8 cellular contexts compared by ENCODE assay signal in the genomic region with DNA sequence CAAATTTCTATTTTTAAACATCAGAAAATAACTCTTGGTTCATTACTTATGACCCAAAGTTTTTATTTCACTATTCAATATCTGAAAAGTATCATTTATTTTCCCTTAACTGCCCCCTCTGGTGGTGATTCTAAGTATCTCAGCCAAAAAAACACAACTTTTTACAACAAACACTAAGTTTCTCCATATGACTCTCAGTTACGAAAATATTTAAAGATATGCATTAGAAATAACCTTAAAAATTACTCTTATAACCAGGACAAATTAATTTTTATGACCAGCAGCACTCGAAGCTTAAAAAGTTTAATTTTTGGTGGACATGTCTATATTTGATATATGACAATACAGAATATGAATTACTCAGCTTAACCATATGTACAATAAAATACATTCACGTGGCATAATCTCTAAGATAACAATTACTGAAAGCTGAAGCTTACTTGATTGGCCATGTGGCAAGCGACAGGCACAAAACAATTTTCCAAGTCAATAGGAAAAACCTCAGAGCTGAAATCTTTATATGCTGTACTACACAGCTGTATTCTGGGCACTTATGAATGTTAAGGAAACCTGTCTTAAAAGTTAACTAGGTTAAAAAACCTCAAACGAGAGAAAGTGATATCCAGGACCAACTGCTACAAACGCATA. TPM values are rescaled to one million over a fixed set of nuclear protein-coding genes. Genes with fewer than 3 reads are reported as not detected.
A peak's percentile ranks its signal among the peaks of the same experiment; 100 is the strongest.
DNase-seq lines count a peak whose midpoint lies in the region; ATAC-seq and TF ChIP-seq lines count a peak whose summit lies in the region.

No MANE protein-coding gene starts in this region.

- TF ChIP-seq CTCF in thyroid gland (IDR thresholded peaks at IDR 0.05): peak; percentile 34 to 72 (median 63)

- intact Hi-C loops in thyroid gland (cut with DNase I): no loop called here

- peaks cover 80% of the 10 kb centered on the region for H3K36me3 ChIP-seq in MG63
- peaks cover 38 to 40% of the 10 kb centered on the region in 2 donors for H3K36me3 ChIP-seq in thyroid gland

- H3K4me1 ChIP-seq in thyroid gland: peaks cover 15 to 36% of the 10 kb centered on the region in 2 donors

- DNase-seq in DMS 273 (lab: John Stamatoyannopoulos, UW; ENCODE audit: unreplicated experiment): peak; percentile 63
- no peak for DNase-seq in DMS 273 treated with DMSO at 0.1 percent for 48 hours (lab: John Stamatoyannopoulos, UW)
- no peak for DNase-seq in MG63
- DNase-seq in astrocyte of the hippocampus (ENCODE audit: low read depth, low spot score): peak; percentile 49
- peak; percentile 62 for DNase-seq in left kidney (ENCODE audit: low read depth, low spot score)
- DNase-seq in thyroid gland: no peak
- DNase-seq in AG20443 (ENCODE audit: low spot score): no peak

- WGBS in thyroid gland, 2 donors: 1% methylated on average over 6 of the region's 6 CpGs

- peak overlapping the region; percentile 99 for H3K4me3 ChIP-seq in MG63
- H3K4me3 ChIP-seq in thyroid gland (replicated peaks in 1 of 3): peak overlapping the region; percentile 61 to 96 (median 86)

- H3K9me3 ChIP-seq in MG63: no peaks in the 10 kb centered on the region
- no peaks in the 10 kb centered on the region for H3K9me3 ChIP-seq in thyroid gland

- no peak for ATAC-seq in HG03521 (IDR thresholded peaks at IDR 0.05; ENCODE audit: unreplicated experiment)

- peak overlapping the region in 2 of 3 donors; percentile 99 to 100 for H3K27ac ChIP-seq in thyroid gland

- TF ChIP-seq POLR2A in thyroid gland (IDR thresholded peaks at IDR 0.05): no peak

- no peaks in the 10 kb centered on the region for H3K27me3 ChIP-seq in MG63
- no peaks in the 10 kb centered on the region for H3K27me3 ChIP-seq in thyroid gland

RNA-seq across cellular contexts. Expression of a gene that starts 2.3 kb away (rescaled TPM):
- total RNA-seq in MG63 (2014; rRNA removed; shearing (Covaris generic); ENCODE audit: low replicate concordance): 151 and 216 TPM in 2 replicates
- total RNA-seq in thyroid gland: 100 to 1,000 TPM; 192 to 303 (median 239) TPM

RNA-seq across cellular contexts. Expression of a gene that starts 3.3 kb away (rescaled TPM):
- 293 and 407 TPM in 2 replicates for total RNA-seq in MG63 (2014; rRNA removed; shearing (Covaris generic); ENCODE audit: low replicate concordance)
- 10 to 100 TPM; 41.6 to 72.3 (median 55.6) TPM for total RNA-seq in thyroid gland

RNA-seq across cellular contexts. Expression of a gene that starts 46.3 kb away (rescaled TPM):
- total RNA-seq in MG63 (2014; rRNA removed; shearing (Covaris generic); ENCODE audit: low replicate concordance): 15.2 and 19.2 TPM in 2 replicates
- 1 to 10 TPM in 2 of 4 donors, under 1 TPM in 2; 0.33 to 1.4 (median 0.98) TPM for total RNA-seq in thyroid gland

Comparison
In these comparisons a context has a peak if more than half of its experiments do, and no peak if none do; other contexts are left out.
1. DNase-seq: peak in DMS 273 (single experiment), astrocyte of the hippocampus (single experiment) and left kidney (single experiment); none in DMS 273 treated with DMSO at 0.1 percent for 48 hours (single experiment), MG63 (single experiment), thyroid gland (0 of 2) and AG20443 (single experiment).